In genomic region chr2:121796239-121796638, GRCh38 we compare ENCODE assay signal across 1 cellular context.
TF ChIP-seq lines count a peak whose summit lies in the region.

No MANE protein-coding gene starts in this region.

TF ChIP-seq in HepG2, 621 proteins besides CTCF, POLR2A, EP300 and RAD21:
- peak; percentile 55 for TF ChIP-seq ATF7 (IDR thresholded peaks at IDR 0.05)
- no peak for TF ChIP-seq ATF7 (CRISPR knock-in tag; IDR thresholded peaks at IDR 0.05)
- TF ChIP-seq ZNF616 (CRISPR knock-in tag; IDR thresholded peaks at IDR 0.05; ENCODE audit: low read depth) = no peak
- TF ChIP-seq, protein P1, sequence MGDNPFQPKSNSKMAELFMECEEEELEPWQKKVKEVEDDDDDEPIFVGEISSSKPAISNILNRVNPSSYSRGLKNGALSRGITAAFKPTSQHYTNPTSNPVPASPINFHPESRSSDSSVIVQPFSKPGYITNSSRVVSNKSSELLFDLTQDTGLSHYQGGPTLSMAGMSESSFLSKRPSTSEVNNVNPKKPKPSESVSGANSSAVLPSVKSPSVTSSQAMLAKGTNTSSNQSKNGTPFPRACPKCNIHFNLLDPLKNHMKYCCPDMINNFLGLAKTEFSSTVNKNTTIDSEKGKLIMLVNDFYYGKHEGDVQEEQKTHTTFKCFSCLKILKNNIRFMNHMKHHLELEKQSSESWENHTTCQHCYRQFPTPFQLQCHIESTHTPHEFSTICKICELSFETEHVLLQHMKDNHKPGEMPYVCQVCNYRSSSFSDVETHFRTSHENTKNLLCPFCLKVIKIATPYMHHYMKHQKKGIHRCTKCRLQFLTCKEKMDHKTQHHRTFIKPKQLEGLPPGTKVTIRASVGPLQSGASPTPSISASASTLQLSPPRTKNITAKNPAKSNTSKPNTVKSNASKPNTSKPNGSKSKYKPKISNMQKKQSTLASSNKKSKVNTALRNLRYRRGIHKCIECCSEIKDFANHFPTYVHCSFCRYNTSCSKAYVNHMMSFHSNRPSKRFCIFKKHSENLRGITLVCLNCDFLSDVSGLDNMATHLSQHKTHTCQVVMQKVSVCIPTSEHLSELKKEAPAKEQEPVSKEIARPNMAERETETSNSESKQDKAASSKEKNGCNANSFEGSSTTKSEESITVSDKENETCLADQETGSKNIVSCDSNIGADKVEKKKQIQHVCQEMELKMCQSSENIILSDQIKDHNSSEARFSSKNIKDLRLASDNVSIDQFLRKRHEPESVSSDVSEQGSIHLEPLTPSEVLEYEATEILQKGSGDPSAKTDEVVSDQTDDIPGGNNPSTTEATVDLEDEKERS (CRISPR knock-in tag; IDR thresholded peaks at IDR 0.05) = no peak
- TF ChIP-seq PCBP2 (optimal IDR thresholded peaks at IDR 0.05; ENCODE audit: low read depth, low read length, poor library complexity, severe bottlenecking) = no peak
- peak; percentile 60 for TF ChIP-seq CREB1 (IDR thresholded peaks at IDR 0.05)
- TF ChIP-seq CREB1 (CRISPR knock-in tag; IDR thresholded peaks at IDR 0.05) = no peak
- TF ChIP-seq ZNF354B (CRISPR knock-in tag; IDR thresholded peaks at IDR 0.05) = no peak
